ENCODE assay signal across 17 cellular contexts in genomic region chr12:115267464-115267863, GRCh38.
DNase-seq lines count a peak whose midpoint lies in the region; TF ChIP-seq lines count a peak whose summit lies in the region.
"Had no signal": no experiment of that assay in that cellular context is flagged by ENCODE, and none has a peak within 500 bp of the region (broad histone marks: within the 10 kb centered on the region; RNA-seq: fewer than 3 reads in every experiment).

No MANE protein-coding gene starts in this region.

- no peak overlapping the region for H3K4me3 Mint-ChIP-seq in chondrocyte (ENCODE audit: unreplicated experiment)
- H3K4me3 Mint-ChIP-seq: CD14-positive monocyte had no signal

- intact Hi-C loops in left ventricle myocardium inferior (cut with micrococcal nuclease), result no loop called here

- H3K27ac Mint-ChIP-seq in chondrocyte (ENCODE audit: unreplicated experiment), result peak overlapping the region; percentile 72
- H3K27ac Mint-ChIP-seq: CD14-positive monocyte had no signal

- H3K27me3 Mint-ChIP-seq in chondrocyte (ENCODE audit: low read depth), result peaks cover 9% of the 10 kb centered on the region

- H3K36me3 ChIP-seq in left ventricle myocardium inferior (no peaks in the 10 kb centered on the region), subcutaneous abdominal adipose tissue (ENCODE audit: control insufficient read depth in 5 of 5, insufficient read depth in 5 of 5, low read length in 5 of 5) (no peaks in the 10 kb centered on the region)
- H3K36me3 ChIP-seq: HAP-1, MG63 had no signal

- H3K4me1 Mint-ChIP-seq in chondrocyte (ENCODE audit: low read depth), result peaks cover 10% of the 10 kb centered on the region
- H3K4me1 Mint-ChIP-seq: CD14-positive monocyte had no signal

- H3K36me3 Mint-ChIP-seq in chondrocyte (ENCODE audit: low read depth), result no peaks in the 10 kb centered on the region
- H3K36me3 Mint-ChIP-seq: CD14-positive monocyte had no signal

- H3K4me3 ChIP-seq in left ventricle myocardium inferior (no peak overlapping the region), subcutaneous abdominal adipose tissue (ENCODE audit: low read depth in 1 of 5, low read length in 5 of 5) (no peak overlapping the region)
- H3K4me3 ChIP-seq: HAP-1, MG63 had no signal

- H3K9me3 ChIP-seq in left ventricle myocardium inferior (replicated peaks), result no peaks in the 10 kb centered on the region
- H3K9me3 ChIP-seq in subcutaneous abdominal adipose tissue (ENCODE audit: control insufficient read depth in 5 of 5, low read length in 5 of 5), result no peaks in the 10 kb centered on the region
- H3K9me3 ChIP-seq: HAP-1, MG63 had no signal

- H3K27me3 ChIP-seq in left ventricle myocardium inferior (ENCODE audit: low read depth) (no peaks in the 10 kb centered on the region), subcutaneous abdominal adipose tissue (ENCODE audit: control insufficient read depth in 5 of 5, insufficient read depth in 4 of 5, low read length in 5 of 5) (no peaks in the 10 kb centered on the region)
- H3K27me3 ChIP-seq: MG63 had no signal

- H3K4me1 ChIP-seq in left ventricle myocardium inferior (peaks cover 9% of the 10 kb centered on the region), subcutaneous abdominal adipose tissue (ENCODE audit: control insufficient read depth in 5 of 5, insufficient read depth in 5 of 5, low read length in 5 of 5) (peaks cover 6 to 32% (median 26%) of the 10 kb centered on the region in 5 donors)
- H3K4me1 ChIP-seq: HAP-1 had no signal

- no peak for TF ChIP-seq CTCF in chondrocyte (IDR thresholded peaks at IDR 0.05)
- TF ChIP-seq CTCF in left ventricle myocardium inferior (IDR thresholded peaks at IDR 0.05; ENCODE audit: borderline replicate concordance), result no peak
- TF ChIP-seq CTCF in GM10266 (IDR thresholded peaks at IDR 0.05; ENCODE audit: control insufficient read depth, insufficient read depth, low read depth, missing control alignments), result no peak

- no peaks in the 10 kb centered on the region for H3K9me3 Mint-ChIP-seq in chondrocyte (ENCODE audit: low read depth)

- DNase-seq in GM03348 (ENCODE audit: low spot score) (peak; percentile 33), chondrocyte (ENCODE audit: low spot score) (no peak), left ventricle myocardium inferior (no peak), NCI-H345 (lab: John Stamatoyannopoulos, UW) (no peak), GM10266 (ENCODE audit: extremely low spot score) (no peak)
- no peak for DNase-seq in stimulated activated CD4-positive, alpha-beta T cell treated with anti-CD3 and anti-CD28 coated beads, Interleukin-4, amount 100 ng/mL, for 24 hours
- DNase-seq: DMS79 treated with DMSO at 0.1 percent for 48 hours, Kasumi-1, MG63, NCI-H1048, NCI-H1436 treated with DMSO at 0.1 percent for 48 hours, NCI-H2081, NCI-H748 treated with DMSO at 0.1 percent for 48 hours, SIG-M5 had no signal

- no peak overlapping the region for H3K9ac ChIP-seq in subcutaneous abdominal adipose tissue (ENCODE audit: low read length in 5 of 5)

- H3K27ac ChIP-seq in left ventricle myocardium inferior (replicated peaks) (peak overlapping the region; percentile 5), subcutaneous abdominal adipose tissue (ENCODE audit: low read depth, low read length) (peak overlapping the region; percentile 25)
